11 cellular contexts compared by ENCODE assay signal in genomic region chr4:158914178-158914577, GRCh38.
A peak's percentile ranks its signal among the peaks of the same experiment; 100 is the strongest.
DNase-seq lines count a peak whose midpoint lies in the region; ATAC-seq and TF ChIP-seq lines count a peak whose summit lies in the region.
"Had no signal": no experiment of that assay in that cellular context is flagged by ENCODE, and none has a peak within 500 bp of the region (broad histone marks: within the 10 kb centered on the region; RNA-seq: fewer than 3 reads in every experiment).

No MANE protein-coding gene starts in this region.

- no peak overlapping the region for H3K4me3 ChIP-seq in esophagus squamous epithelium

- H3K27me3 ChIP-seq in esophagus squamous epithelium = no peaks in the 10 kb centered on the region

- intact Hi-C loops in esophagus squamous epithelium (cut with DNase I) = no loop called here

- H3K9me3 ChIP-seq in esophagus squamous epithelium = no peaks in the 10 kb centered on the region

- 23 to 37% methylated on average over 4 of the region's 4 CpGs for WGBS in esophagus squamous epithelium, 2 donors

- peak; percentile 31 for DNase-seq in Ammon's horn (ENCODE audit: low spot score)
- peak; percentile 49 for DNase-seq in RWPE1 (ENCODE audit: low spot score)
- DNase-seq in esophagus squamous epithelium (lab: John Stamatoyannopoulos, UW) = no peak
- peak; percentile 60 for DNase-seq in non-pigmented ciliary epithelial cell (ENCODE audit: low read depth)
- no peak for DNase-seq in NCI-H1417 (lab: John Stamatoyannopoulos, UW)
- no peak for DNase-seq in foreskin melanocyte
- DNase-seq in NCI-H187 (lab: John Stamatoyannopoulos, UW) = no peak
- DNase-seq: hippocampal formation; naive thymus-derived CD4-positive, alpha-beta T cell; stimulated activated CD4-positive, alpha-beta T cell treated with anti-CD3 and anti-CD28 coated beads, Interleukin-2, amount 100 ng/mL, for 24 hours had no signal

- CTCF ChIA-PET in RWPE1 (lab: Yijun Ruan, JAX) = no interaction called here

- H3K27ac ChIP-seq in RWPE1 (no peak overlapping the region), esophagus squamous epithelium (peak overlapping the region in 3 of 4 donors; percentile 24 to 56 (median 51))

- POLR2A ChIA-PET in RWPE1 (lab: Yijun Ruan, JAX; ENCODE audit: low non-redundant PET) = no interaction called here

- no peaks in the 10 kb centered on the region for H3K36me3 ChIP-seq in esophagus squamous epithelium

- no peak for ATAC-seq in GM21529 (IDR thresholded peaks at IDR 0.05; ENCODE audit: unreplicated experiment)
- ATAC-seq: naive thymus-derived CD4-positive, alpha-beta T cell had no signal

- TF ChIP-seq POLR2A in esophagus squamous epithelium (IDR thresholded peaks at IDR 0.05) = no peak

- TF ChIP-seq CTCF in RWPE1 (conservative IDR thresholded peaks at IDR 0.05; ENCODE audit: low read depth) (no peak), esophagus squamous epithelium (IDR thresholded peaks at IDR 0.05) (no peak)

- peaks cover 0 to 8% (median 0%) of the 10 kb centered on the region in 3 donors for H3K4me1 ChIP-seq in esophagus squamous epithelium

Comparison
In these comparisons a context has a peak if more than half of its experiments do, and no peak if none do; other contexts are left out.
1. DNase-seq: peak in Ammon's horn (single experiment), RWPE1 (single experiment) and non-pigmented ciliary epithelial cell (single experiment); none in esophagus squamous epithelium (single experiment), NCI-H1417 (0 of 3), foreskin melanocyte (single experiment) and NCI-H187 (0 of 2).